In genomic region chr3:66499881-66500574, GRCh38 we compare ENCODE assay signal across 8 cellular contexts. TPM values are rescaled to one million over a fixed set of nuclear protein-coding genes. Genes with fewer than 3 reads are reported as not detected.
DNase-seq lines count a peak whose midpoint lies in the region; ATAC-seq lines count a peak whose summit lies in the region.

No MANE protein-coding gene starts in this region.

- CTCF ChIA-PET in activated naive CD4-positive, alpha-beta T cell treated with anti-CD3 and anti-CD28 coated beads, Interleukin-2, amount 10 ng/mL, durations not matched to agents 7 days and 5 days (lab: Charles Lee), result interaction anchor here (1.0 to 1.3 kb wide), 2 partner anchors 9 to 92 kb away, joined by 3 to 7 read pairs; no protein-coding TSS in a partner anchor

- peaks cover 69% of the 10 kb centered on the region for H3K4me1 Mint-ChIP-seq in activated naive CD4-positive, alpha-beta T cell treated with anti-CD3 and anti-CD28 coated beads, Interleukin-2, amount 10 ng/mL, durations not matched to agents 7 days and 5 days

- peaks cover 23% of the 10 kb centered on the region for H3K4me1 ChIP-seq in rectal smooth muscle tissue (ENCODE audit: control insufficient read depth, insufficient read depth, low read length)

- H3K27ac Mint-ChIP-seq in activated naive CD4-positive, alpha-beta T cell treated with anti-CD3 and anti-CD28 coated beads, Interleukin-2, amount 10 ng/mL, durations not matched to agents 7 days and 5 days, result peak overlapping the region; percentile 74

- no peaks in the 10 kb centered on the region for H3K9me3 Mint-ChIP-seq in activated naive CD4-positive, alpha-beta T cell treated with anti-CD3 and anti-CD28 coated beads, Interleukin-2, amount 10 ng/mL, durations not matched to agents 7 days and 5 days

- peak; percentile 9 for ATAC-seq in GM21786 (IDR thresholded peaks at IDR 0.05; ENCODE audit: unreplicated experiment)
- ATAC-seq in left cardiac atrium, result peak; percentile 8 to 24

- intact Hi-C loops in left cardiac atrium (cut with DNase I), result loop anchor here (5.0 to 10.0 kb wide), 3 partner anchors 93 to 315 kb away; no protein-coding TSS in a partner anchor

- H3K27me3 Mint-ChIP-seq in activated naive CD4-positive, alpha-beta T cell treated with anti-CD3 and anti-CD28 coated beads, Interleukin-2, amount 10 ng/mL, durations not matched to agents 7 days and 5 days, result peaks cover 41% of the 10 kb centered on the region

- no peaks in the 10 kb centered on the region for H3K36me3 ChIP-seq in MG63
- H3K36me3 ChIP-seq in rectal smooth muscle tissue (ENCODE audit: control insufficient read depth, insufficient read depth, low read length), result no peaks in the 10 kb centered on the region

- H3K4me3 ChIP-seq in MG63, result peak overlapping the region; percentile 54
- peak overlapping the region; percentile 92 for H3K4me3 ChIP-seq in rectal smooth muscle tissue (ENCODE audit: low read length)

- no peaks in the 10 kb centered on the region for H3K9me3 ChIP-seq in MG63

- H3K9ac ChIP-seq in rectal smooth muscle tissue (ENCODE audit: low read length), result peak overlapping the region; percentile 90

- H3K27me3 ChIP-seq in MG63 (no peaks in the 10 kb centered on the region), rectal smooth muscle tissue (ENCODE audit: control insufficient read depth, insufficient read depth, low read length) (no peaks in the 10 kb centered on the region)

- peak overlapping the region; percentile 93 for H3K27ac ChIP-seq in rectal smooth muscle tissue (ENCODE audit: low read depth, low read length)

- peak overlapping the region; percentile 87 for H3K4me3 Mint-ChIP-seq in activated naive CD4-positive, alpha-beta T cell treated with anti-CD3 and anti-CD28 coated beads, Interleukin-2, amount 10 ng/mL, durations not matched to agents 7 days and 5 days

- peak; percentile 47 for DNase-seq in GM03348 (ENCODE audit: low spot score)
- peak; percentile 13 for DNase-seq in MG63
- DNase-seq in activated naive CD4-positive, alpha-beta T cell treated with anti-CD3 and anti-CD28 coated beads, Interleukin-2, amount 10 ng/mL, durations not matched to agents 7 days and 5 days, result peak; percentile 63
- DNase-seq in left cardiac atrium, result peak; percentile 47
- no peak for DNase-seq in Kasumi-1 (lab: John Stamatoyannopoulos, UW)
- DNase-seq in cerebellar nuclear complex (lab: John Stamatoyannopoulos, UW), result no peak

- peaks cover 6% of the 10 kb centered on the region for H3K36me3 Mint-ChIP-seq in activated naive CD4-positive, alpha-beta T cell treated with anti-CD3 and anti-CD28 coated beads, Interleukin-2, amount 10 ng/mL, durations not matched to agents 7 days and 5 days

RNA-seq across cellular contexts. Expression of gene LRIG1, which starts 0.8 kb away (rescaled TPM):
- total RNA-seq in MG63 (2014; rRNA removed; shearing (Covaris generic); ENCODE audit: low replicate concordance), result 8.4 and 9.3 TPM in 2 replicates
- 100 to 1,000 TPM in 1 of 2 donors, 10 to 100 TPM in 1; 88.8 to 115 TPM for total RNA-seq in left cardiac atrium

Comparison
In these comparisons a context has a peak if more than half of its experiments do, and no peak if none do; other contexts are left out.
1. DNase-seq: peak in GM03348 (single experiment), MG63 (single experiment), activated naive CD4-positive, alpha-beta T cell treated with anti-CD3 and anti-CD28 coated beads, Interleukin-2, amount 10 ng/mL, durations not matched to agents 7 days and 5 days (single experiment) and left cardiac atrium (single experiment); none in Kasumi-1 (0 of 2) and cerebellar nuclear complex (0 of 2).